In the genomic region with DNA sequence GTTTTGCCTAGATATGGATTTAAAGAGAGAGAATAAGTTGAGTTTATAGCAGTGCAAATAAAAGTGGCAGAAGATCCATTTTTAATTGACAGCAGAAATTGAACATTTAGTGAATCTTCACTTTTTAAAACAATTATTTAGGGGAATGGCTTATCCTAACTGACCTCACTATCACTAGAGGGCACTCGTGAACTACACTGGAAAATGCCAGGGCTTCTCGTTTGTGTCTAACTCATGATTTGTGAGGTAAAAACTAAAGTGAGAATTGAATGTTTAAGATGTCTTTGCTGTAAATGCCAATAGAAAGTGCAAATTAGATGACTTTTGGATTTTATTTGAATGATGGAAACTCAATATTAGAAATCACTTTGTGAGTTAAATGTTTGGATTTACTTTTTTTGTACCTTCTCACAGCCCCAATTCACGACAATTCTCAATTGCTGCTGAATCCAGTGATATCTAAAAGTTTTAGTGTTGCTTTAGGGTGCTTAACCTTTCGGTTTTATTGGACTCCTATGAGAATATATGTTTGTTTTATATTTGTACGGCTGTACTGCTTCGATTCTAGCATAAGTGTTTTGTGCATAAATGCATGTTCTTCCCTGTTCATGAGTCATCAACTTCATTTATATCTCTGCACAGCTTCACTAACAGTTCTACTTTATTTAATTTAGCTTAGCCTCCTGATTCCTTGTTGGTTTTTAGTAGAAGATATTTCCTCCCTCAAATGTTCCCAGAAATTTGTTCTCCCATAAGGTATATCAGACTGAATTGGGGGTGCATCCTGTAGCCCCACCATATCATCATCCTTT, we compare ENCODE assay signal across 8 cellular contexts.
A peak's percentile ranks its signal among the peaks of the same experiment; 100 is the strongest.
DNase-seq lines count a peak whose midpoint lies in the region; ATAC-seq and TF ChIP-seq lines count a peak whose summit lies in the region.

No MANE protein-coding gene starts in this region.

- POLR2A ChIA-PET in CD8-positive, alpha-beta memory T cell (lab: Charles Lee): no interaction called here

- H3K4me3 Mint-ChIP-seq in CD8-positive, alpha-beta memory T cell: no peak overlapping the region

- no peak overlapping the region for H3K4me3 ChIP-seq in prostate gland
- H3K4me3 ChIP-seq in CD8-positive, alpha-beta memory T cell (ENCODE audit: low read length): no peak overlapping the region

- no peaks in the 10 kb centered on the region for H3K4me1 Mint-ChIP-seq in CD8-positive, alpha-beta memory T cell

- no peak for ATAC-seq in GM18511 (IDR thresholded peaks at IDR 0.05; ENCODE audit: unreplicated experiment)

- no peak overlapping the region for H3K27ac Mint-ChIP-seq in CD8-positive, alpha-beta memory T cell

- H3K27me3 ChIP-seq in prostate gland (replicated peaks; ENCODE audit: insufficient read depth): no peaks in the 10 kb centered on the region
- no peaks in the 10 kb centered on the region for H3K27me3 ChIP-seq in CD8-positive, alpha-beta memory T cell (ENCODE audit: insufficient read depth, low read length, poor library complexity, severe bottlenecking)

- H3K4me1 ChIP-seq in prostate gland (replicated peaks): no peaks in the 10 kb centered on the region
- no peaks in the 10 kb centered on the region for H3K4me1 ChIP-seq in CD8-positive, alpha-beta memory T cell (ENCODE audit: insufficient read depth, low read length)

- no peaks in the 10 kb centered on the region for H3K36me3 ChIP-seq in prostate gland
- no peaks in the 10 kb centered on the region for H3K36me3 ChIP-seq in CD8-positive, alpha-beta memory T cell (ENCODE audit: insufficient read depth, low read length)

- peak in 3 of 4 experiments; percentile 41 to 74 (median 59) for TF ChIP-seq CTCF in prostate gland (IDR thresholded peaks at IDR 0.05)

- H3K36me3 Mint-ChIP-seq in CD8-positive, alpha-beta memory T cell: no peaks in the 10 kb centered on the region

- CTCF ChIA-PET in CD8-positive, alpha-beta memory T cell (lab: Charles Lee): no interaction called here

- H3K27me3 Mint-ChIP-seq in CD8-positive, alpha-beta memory T cell: peaks cover 0 to 10% of the 10 kb centered on the region in 2 donors

- intact Hi-C loops in prostate gland (cut with DNase I): loop anchor here (5.0 kb wide), 2 partner anchors 543 to 738 kb away; no protein-coding TSS in a partner anchor

- peaks cover 0 to 2% (median 0%) of the 10 kb centered on the region in 5 donors for H3K9me3 Mint-ChIP-seq in CD8-positive, alpha-beta memory T cell

- no peak for TF ChIP-seq POLR2A in prostate gland (IDR thresholded peaks at IDR 0.05)

- no peak overlapping the region for H3K27ac ChIP-seq in prostate gland
- no peak overlapping the region for H3K27ac ChIP-seq in CD8-positive, alpha-beta memory T cell (ENCODE audit: low read depth, low read length)

- H3K9me3 ChIP-seq in prostate gland: no peaks in the 10 kb centered on the region
- no peaks in the 10 kb centered on the region for H3K9me3 ChIP-seq in CD8-positive, alpha-beta memory T cell (ENCODE audit: low read length)

- 24% methylated on average over 6 of the region's 6 CpGs for whole genome bisulfite sequencing in prostate gland

- DNase-seq in DMS 273 (lab: John Stamatoyannopoulos, UW; ENCODE audit: unreplicated experiment) (peak; percentile 84), DMS 273 treated with DMSO at 0.1 percent for 48 hours (lab: John Stamatoyannopoulos, UW) (no peak), Kasumi-1 (lab: John Stamatoyannopoulos, UW) (peak; percentile 63 to 64), SHP77 treated with DMSO at 0.1 percent for 48 hours (lab: John Stamatoyannopoulos, UW) (peak; percentile 16), fibroblast of peridontal ligament (ENCODE audit: extremely low read depth) (peak; percentile 71), prostate gland (ENCODE audit: low spot score) (peak; percentile 13)
- DNase-seq in CD8-positive, alpha-beta memory T cell: no peak

Comparison
In these comparisons a context has a peak if more than half of its experiments do, and no peak if none do; other contexts are left out.
1. DNase-seq: peak in DMS 273 (single experiment), Kasumi-1 (2 of 2), SHP77 treated with DMSO at 0.1 percent for 48 hours (single experiment), fibroblast of peridontal ligament (single experiment) and prostate gland (single experiment); none in DMS 273 treated with DMSO at 0.1 percent for 48 hours (single experiment) and CD8-positive, alpha-beta memory T cell (0 of 5).